ENCODE assay signal across 9 cellular contexts in the genomic region with DNA sequence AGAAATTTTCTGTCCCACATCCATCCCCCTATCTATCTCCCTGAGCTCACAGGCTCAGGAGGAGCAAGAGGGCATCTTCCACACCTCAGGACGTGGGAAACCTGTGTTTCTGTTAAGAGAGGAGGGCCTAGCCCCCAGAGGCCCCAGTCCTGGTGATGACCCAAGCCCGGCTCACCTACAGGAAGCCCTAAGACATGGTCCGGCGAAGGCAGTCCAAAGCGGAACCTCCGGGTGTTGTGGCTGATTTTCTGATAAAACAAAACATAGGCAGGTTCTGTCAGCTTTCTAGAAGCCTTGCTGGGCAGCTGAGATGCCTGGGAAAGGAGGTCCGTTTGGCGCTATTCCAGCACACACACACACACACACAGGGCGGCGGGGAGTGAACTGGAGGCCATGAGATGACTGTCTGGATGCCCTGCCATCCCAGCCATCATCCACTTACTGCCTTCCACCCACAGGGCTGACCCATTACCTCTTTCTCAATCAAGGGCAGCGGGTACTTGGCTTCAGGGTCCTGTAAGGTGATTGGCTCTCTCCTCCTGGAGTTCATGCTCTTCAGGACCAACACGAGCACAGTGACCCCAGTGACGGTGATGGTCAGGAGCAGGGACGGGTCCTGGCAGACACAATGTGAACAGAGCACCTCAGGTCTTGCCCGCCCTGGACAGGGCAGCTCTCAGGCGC. TPM values are rescaled to one million over a fixed set of nuclear protein-coding genes. Genes with fewer than 3 reads are reported as not detected.
DNase-seq lines count a peak whose midpoint lies in the region; ATAC-seq and TF ChIP-seq lines count a peak whose summit lies in the region.
"Had no signal": no experiment of that assay in that cellular context is flagged by ENCODE, and none has a peak within 500 bp of the region (broad histone marks: within the 10 kb centered on the region; RNA-seq: fewer than 3 reads in every experiment).

No MANE protein-coding gene starts in this region.

- no peak for TF ChIP-seq CTCF in Panc1 (IDR thresholded peaks at IDR 0.05)
- TF ChIP-seq CTCF in left lung (IDR thresholded peaks at IDR 0.05): no peak
- no peak for TF ChIP-seq CTCF in upper lobe of right lung (IDR thresholded peaks at IDR 0.05)

- DNase-seq in activated naive CD4-positive, alpha-beta T cell treated with anti-CD3 and anti-CD28 coated beads for 36 hours: no peak
- no peak for DNase-seq in activated naive CD4-positive, alpha-beta T cell (lab: John Stamatoyannopoulos, UW)
- DNase-seq in Panc1 (ENCODE audit: low read depth, low spot score) (no peak), left lung (no peak), upper lobe of right lung (no peak), UCSD-AML1 (lab: John Stamatoyannopoulos, UW; ENCODE audit: unreplicated experiment) (no peak), hepatic stellate cell (ENCODE audit: low spot score) (no peak)
- no peak for DNase-seq in effector CD4-positive, alpha-beta T cell

- H3K36me3 Mint-ChIP-seq in activated naive CD4-positive, alpha-beta T cell treated with anti-CD3 and anti-CD28 coated beads for 36 hours (ENCODE audit: low read depth): no peaks in the 10 kb centered on the region

- peaks cover 43% of the 10 kb centered on the region for H3K4me1 Mint-ChIP-seq in activated naive CD4-positive, alpha-beta T cell treated with anti-CD3 and anti-CD28 coated beads for 36 hours (ENCODE audit: low read depth)

- H3K27me3 ChIP-seq in Panc1 (ENCODE audit: control insufficient read depth, insufficient read depth, low read length): peaks cover 3% of the 10 kb centered on the region; the same call in 1 of the 2 replicates
- H3K27me3 ChIP-seq in left lung: peaks cover 0 to 43% of the 10 kb centered on the region in 2 donors
- no peaks in the 10 kb centered on the region for H3K27me3 ChIP-seq in upper lobe of right lung

- H3K27ac Mint-ChIP-seq in activated naive CD4-positive, alpha-beta T cell treated with anti-CD3 and anti-CD28 coated beads for 36 hours: peak overlapping the region; percentile 66

- no peak for ATAC-seq in Panc1
- no peak for ATAC-seq in left lung
- ATAC-seq in upper lobe of right lung: no peak

- intact Hi-C loops in activated naive CD4-positive, alpha-beta T cell treated with anti-CD3 and anti-CD28 coated beads for 36 hours (cut with micrococcal nuclease): loop anchor here (1.0 to 10.0 kb wide), 5 partner anchors 17 to 1065 kb away; a partner anchor contains a TSS
- intact Hi-C loops in Panc1 (cut with micrococcal nuclease; ENCODE audit: unreplicated experiment) (no loop called here), left lung (cut with DNase I) (no loop called here), upper lobe of right lung (cut with DNase I) (no loop called here)

- POLR2A ChIA-PET in Panc1 (lab: Charles Lee): no interaction called here

- H3K4me3 Mint-ChIP-seq in activated naive CD4-positive, alpha-beta T cell treated with anti-CD3 and anti-CD28 coated beads for 36 hours: peak overlapping the region; percentile 62

- peaks cover 4% of the 10 kb centered on the region for H3K9me3 Mint-ChIP-seq in activated naive CD4-positive, alpha-beta T cell treated with anti-CD3 and anti-CD28 coated beads for 36 hours

- in situ Hi-C loops in Panc1 (cut with HindIII; ENCODE audit: low pct_unique_long_range_greater_than_20kb, low sequenced_read_pairs): no loop called here

- H3K27me3 Mint-ChIP-seq in activated naive CD4-positive, alpha-beta T cell treated with anti-CD3 and anti-CD28 coated beads for 36 hours (ENCODE audit: low read depth): peaks cover 32% of the 10 kb centered on the region

- H3K4me1 ChIP-seq in Panc1 (ENCODE audit: control insufficient read depth, insufficient read depth, low read length) (peaks cover 11% of the 10 kb centered on the region; the same call in 1 of the 2 replicates), left lung (peaks cover 7 to 17% of the 10 kb centered on the region in 2 donors), upper lobe of right lung (peaks cover 16% of the 10 kb centered on the region)

- H3K9me3 ChIP-seq in Panc1 (ENCODE audit: control insufficient read depth, insufficient read depth, low read depth, low read length) (no peaks in the 10 kb centered on the region), left lung (no peaks in the 10 kb centered on the region), upper lobe of right lung (no peaks in the 10 kb centered on the region)

- BruUV-seq in Panc1 (replicated peaks; lab: Mats Ljungman, UMichigan): no TSS peak

- peak overlapping the region in 1 of 2 experiments; percentile 55; a peak in 2 of 4 replicates for H3K4me3 ChIP-seq in Panc1 (ENCODE audit: low read depth in 2 of 2, low read length in 2 of 2)
- peak overlapping the region; percentile 44 to 51 for H3K4me3 ChIP-seq in left lung
- H3K4me3 ChIP-seq in upper lobe of right lung: peak overlapping the region; percentile 59

- CTCF ChIA-PET in activated naive CD4-positive, alpha-beta T cell treated with anti-CD3 and anti-CD28 coated beads for 36 hours (lab: Charles Lee): interaction anchor here (0.9 kb wide), 1 partner anchor 22 kb away, joined by 3 read pairs; no protein-coding TSS in a partner anchor
- CTCF ChIA-PET in Panc1 (lab: Charles Lee): no interaction called here

- peak overlapping the region; percentile 55; the same call in 1 of the 2 replicates for H3K27ac ChIP-seq in Panc1 (ENCODE audit: low read length)
- H3K27ac ChIP-seq in left lung: no peak overlapping the region
- no peak overlapping the region for H3K27ac ChIP-seq in upper lobe of right lung

- H3K36me3 ChIP-seq in Panc1 (ENCODE audit: control insufficient read depth, insufficient read depth, low read length) (no peaks in the 10 kb centered on the region), left lung (no peaks in the 10 kb centered on the region), upper lobe of right lung (no peaks in the 10 kb centered on the region)

RNA-seq across cellular contexts. Expression of a gene that starts 0.9 kb away (rescaled TPM):
- 1 to 10 TPM; 5.5 to 8.2 TPM for total RNA-seq in activated naive CD4-positive, alpha-beta T cell treated with anti-CD3 and anti-CD28 coated beads for 36 hours
- total RNA-seq in Panc1 (2021; ENCODE audit: unreplicated experiment) (46.3 TPM), left lung (10 to 100 TPM in 1 of 2 donors, 1 to 10 TPM in 1; 7.9 to 13.1 TPM), upper lobe of right lung (14.2 TPM)
- 62.9 TPM for polyA plus RNA-seq in Panc1 (2012; ENCODE audit: insufficient read length)

RNA-seq across cellular contexts. Expression of a gene that starts 33.9 kb away (rescaled TPM):
- not detected for total RNA-seq in activated naive CD4-positive, alpha-beta T cell treated with anti-CD3 and anti-CD28 coated beads for 36 hours
- total RNA-seq in Panc1 (2021; ENCODE audit: unreplicated experiment): not detected
- polyA plus RNA-seq in Panc1 (2012; ENCODE audit: insufficient read length): not detected
- total RNA-seq in left lung: 1 to 10 TPM in 1 of 2 donors, under 1 TPM in 1; 0.81 to 4.6 TPM
- 6.4 TPM for total RNA-seq in upper lobe of right lung
- total RNA-seq: mononuclear cell had no signal
